ENCODE assay signal across 24 cellular contexts in the genomic region with DNA sequence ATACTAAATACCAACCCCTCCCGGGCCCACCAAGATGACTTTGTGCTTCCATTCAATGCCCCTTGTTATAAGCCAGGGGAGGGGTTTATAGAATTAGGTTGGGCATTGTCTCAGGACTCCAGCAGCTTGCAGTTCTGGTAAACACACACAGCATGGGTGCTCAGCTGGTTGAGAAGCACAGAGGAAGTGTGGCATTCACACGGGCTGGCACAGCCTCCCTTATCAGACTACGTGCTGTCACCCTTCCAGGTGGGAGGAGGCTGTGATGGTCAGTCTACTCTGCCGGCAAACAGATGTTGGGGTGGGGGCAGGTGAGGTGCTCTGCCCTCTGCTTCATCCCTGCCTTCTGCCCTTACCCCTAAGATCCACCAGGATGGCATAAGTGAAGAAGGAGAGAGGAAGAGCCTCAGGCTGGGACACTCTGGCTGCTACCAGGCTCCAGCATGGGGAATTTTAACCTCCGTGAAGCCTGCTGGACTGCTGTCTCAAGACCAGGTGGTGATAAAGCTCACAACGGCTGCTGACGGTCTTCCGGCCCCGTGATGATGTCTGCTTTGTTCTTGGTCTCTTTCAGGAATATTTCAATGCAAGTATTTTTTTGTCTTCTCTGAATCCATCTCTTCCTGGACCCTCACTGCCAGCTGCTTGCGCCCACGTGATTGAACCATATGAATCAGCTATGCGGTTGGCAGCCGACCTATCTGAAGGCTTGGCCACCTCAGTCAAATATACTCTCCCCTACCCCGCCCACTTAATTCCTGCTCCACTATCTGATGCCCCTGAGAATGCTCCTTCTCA. TPM values are rescaled to one million over a fixed set of nuclear protein-coding genes. Genes with fewer than 3 reads are reported as not detected.
DNase-seq lines count a peak whose midpoint lies in the region; ATAC-seq and TF ChIP-seq lines count a peak whose summit lies in the region.
"Had no signal": no experiment of that assay in that cellular context is flagged by ENCODE, and none has a peak within 500 bp of the region (broad histone marks: within the 10 kb centered on the region; RNA-seq: fewer than 3 reads in every experiment).

No MANE protein-coding gene starts in this region.

- H3K4me3 ChIP-seq in LNCaP clone FGC (ENCODE audit: low read depth, low read length) (no peak overlapping the region), endodermal cell (ENCODE audit: low read length) (peak overlapping the region; percentile 9)
- H3K4me3 ChIP-seq: GM12878, left lung had no signal

- CTCF ChIA-PET in activated CD8-positive, alpha-beta memory T cell treated with anti-CD3 and anti-CD28 coated beads, Interleukin-2, amount 10 ng/mL, durations not matched to agents 7 days and 5 days (lab: Charles Lee), result no interaction called here

- H3K4me1 ChIP-seq in endodermal cell (ENCODE audit: control insufficient read depth, insufficient read depth, low read length), result peaks cover 18% of the 10 kb centered on the region
- H3K4me1 ChIP-seq: left lung, parathyroid adenoma had no signal

- TF ChIP-seq CTCF in LNCaP clone FGC (IDR thresholded peaks at IDR 0.05; ENCODE audit: control insufficient read depth, extremely low read depth, insufficient read depth), result no peak
- no peak for TF ChIP-seq CTCF in endodermal cell (conservative IDR thresholded peaks at IDR 0.05)

- H3K9me3 ChIP-seq in endodermal cell (ENCODE audit: control insufficient read depth, low read length), result no peaks in the 10 kb centered on the region
- H3K9me3 ChIP-seq: left lung had no signal

- H3K9me3 Mint-ChIP-seq in endodermal cell, result no peaks in the 10 kb centered on the region
- no peaks in the 10 kb centered on the region for H3K9me3 Mint-ChIP-seq in activated CD8-positive, alpha-beta memory T cell treated with anti-CD3 and anti-CD28 coated beads, Interleukin-2, amount 10 ng/mL, durations not matched to agents 7 days and 5 days (ENCODE audit: low read depth)
- H3K9me3 Mint-ChIP-seq: activated CD4-positive, alpha-beta T cell treated with anti-CD3 and anti-CD28 coated beads, Interleukin-2, amount 10 ng/mL, durations not matched to agents 24 days and 14 days; effector memory CD8-positive, alpha-beta T cell had no signal

- no peak for ATAC-seq in activated CD8-positive, alpha-beta memory T cell treated with anti-CD3 and anti-CD28 coated beads, Interleukin-2, amount 10 ng/mL, durations not matched to agents 7 days and 5 days
- ATAC-seq in HG03520 (IDR thresholded peaks at IDR 0.05; ENCODE audit: unreplicated experiment), result no peak
- ATAC-seq: effector memory CD8-positive, alpha-beta T cell; GM12878; HCT116; left lung had no signal

- no peaks in the 10 kb centered on the region for H3K36me3 Mint-ChIP-seq in endodermal cell (ENCODE audit: low read depth)
- no peaks in the 10 kb centered on the region for H3K36me3 Mint-ChIP-seq in activated CD8-positive, alpha-beta memory T cell treated with anti-CD3 and anti-CD28 coated beads, Interleukin-2, amount 10 ng/mL, durations not matched to agents 7 days and 5 days

- H3K27me3 Mint-ChIP-seq in endodermal cell (ENCODE audit: insufficient read depth), result peaks cover 28% of the 10 kb centered on the region
- H3K27me3 Mint-ChIP-seq in activated CD8-positive, alpha-beta memory T cell treated with anti-CD3 and anti-CD28 coated beads, Interleukin-2, amount 10 ng/mL, durations not matched to agents 7 days and 5 days, result peaks cover 73% of the 10 kb centered on the region

- peaks cover 46% of the 10 kb centered on the region for H3K4me1 Mint-ChIP-seq in endodermal cell
- peaks cover 6% of the 10 kb centered on the region for H3K4me1 Mint-ChIP-seq in activated CD8-positive, alpha-beta memory T cell treated with anti-CD3 and anti-CD28 coated beads, Interleukin-2, amount 10 ng/mL, durations not matched to agents 7 days and 5 days

- WGBS in endodermal cell (ENCODE audit: insufficient coverage in 1 of 2, insufficient read length in 1 of 2), 2 experiments, result 70 to 76% methylated on average over 4 to 14 of the region's 14 CpGs

- H3K27ac ChIP-seq in endodermal cell (ENCODE audit: low read depth, low read length), result no peak overlapping the region
- H3K27ac ChIP-seq: left lung, parathyroid adenoma, RWPE1 had no signal

- peaks cover 35% of the 10 kb centered on the region for H3K27me3 ChIP-seq in endodermal cell (ENCODE audit: control insufficient read depth, insufficient read depth, low read length, poor library complexity, severe bottlenecking)

- H3K4me3 Mint-ChIP-seq in endodermal cell, result peak overlapping the region; percentile 6
- H3K4me3 Mint-ChIP-seq in activated CD8-positive, alpha-beta memory T cell treated with anti-CD3 and anti-CD28 coated beads, Interleukin-2, amount 10 ng/mL, durations not matched to agents 7 days and 5 days, result no peak overlapping the region
- H3K4me3 Mint-ChIP-seq: activated CD4-positive, alpha-beta T cell treated with anti-CD3 and anti-CD28 coated beads, Interleukin-2, amount 10 ng/mL, durations not matched to agents 24 days and 14 days; effector memory CD8-positive, alpha-beta T cell had no signal

- no peaks in the 10 kb centered on the region for H3K36me3 ChIP-seq in endodermal cell (ENCODE audit: control insufficient read depth, insufficient read depth, low read length)
- H3K36me3 ChIP-seq: left lung had no signal

- peak overlapping the region; percentile 28 for H3K27ac Mint-ChIP-seq in endodermal cell
- no peak overlapping the region for H3K27ac Mint-ChIP-seq in activated CD8-positive, alpha-beta memory T cell treated with anti-CD3 and anti-CD28 coated beads, Interleukin-2, amount 10 ng/mL, durations not matched to agents 7 days and 5 days
- H3K27ac Mint-ChIP-seq: activated CD4-positive, alpha-beta T cell treated with anti-CD3 and anti-CD28 coated beads, Interleukin-2, amount 10 ng/mL, durations not matched to agents 24 days and 14 days; effector memory CD8-positive, alpha-beta T cell had no signal

- no peak overlapping the region for H3K9ac ChIP-seq in endodermal cell (ENCODE audit: extremely low read depth, low read length, poor library complexity, severe bottlenecking)
- H3K9ac ChIP-seq: parathyroid adenoma had no signal

- peak; percentile 92 for DNase-seq in COR-L47 (lab: John Stamatoyannopoulos, UW)
- peak; percentile 19 for DNase-seq in LNCaP clone FGC (ENCODE audit: low read depth)
- peak; percentile 90 for DNase-seq in NCI-H69 (lab: John Stamatoyannopoulos, UW)
- peak; percentile 79 for DNase-seq in endodermal cell
- no peak for DNase-seq in activated CD8-positive, alpha-beta memory T cell treated with anti-CD3 and anti-CD28 coated beads, Interleukin-2, amount 10 ng/mL, durations not matched to agents 7 days and 5 days
- no peak for DNase-seq in MV-4-11 (lab: John Stamatoyannopoulos, UW)
- DNase-seq in stimulated activated CD4-positive, alpha-beta T cell treated with anti-CD3 and anti-CD28 coated beads, Interleukin-4, amount 100 ng/mL, for 24 hours, result no peak
- DNase-seq: activated CD4-positive, alpha-beta T cell treated with anti-CD3 and anti-CD28 coated beads, Interleukin-2, amount 10 ng/mL, durations not matched to agents 24 days and 14 days; activated gamma-delta T cell treated with Interleukin-2 at 50 U/mL for 16 hours; aorta; effector memory CD8-positive, alpha-beta T cell; GDM1; Kasumi-1; left lung; NCI-H1694; small intestine; stimulated activated CD4-positive, alpha-beta T cell treated with anti-CD3 and anti-CD28 coated beads, Interleukin-4, amount 100 ng/mL, for 1 hour; SW 1271 had no signal

RNA-seq across cellular contexts. Expression of a gene that starts 14.8 kb away (rescaled TPM):
- under 1 TPM in 1 of 2 donors, not detected in 1; 0.07 TPM for total RNA-seq in endodermal cell
- polyA plus RNA-seq in endodermal cell (2013, experiment 1 of 2), result 0.32 TPM
- polyA plus RNA-seq in endodermal cell (2013, experiment 2 of 2), result 0.21 TPM
- total RNA-seq in activated CD8-positive, alpha-beta memory T cell treated with anti-CD3 and anti-CD28 coated beads, Interleukin-2, amount 10 ng/mL, durations not matched to agents 7 days and 5 days, result not detected
- total RNA-seq: GM12878, HT-29 had no signal
- polyA plus RNA-seq: GM12878 had no signal

RNA-seq across cellular contexts. Expression of a gene that starts 23.2 kb away (rescaled TPM):
- not detected for total RNA-seq in endodermal cell
- polyA plus RNA-seq in endodermal cell (2013, experiment 1 of 2), result not detected
- not detected for polyA plus RNA-seq in endodermal cell (2013, experiment 2 of 2)
- not detected for total RNA-seq in activated CD8-positive, alpha-beta memory T cell treated with anti-CD3 and anti-CD28 coated beads, Interleukin-2, amount 10 ng/mL, durations not matched to agents 7 days and 5 days
- total RNA-seq: activated CD4-positive, alpha-beta T cell treated with anti-CD3 and anti-CD28 coated beads, Interleukin-2, amount 10 ng/mL, durations not matched to agents 24 days and 14 days; aorta; HT-29; left lung had no signal
- polyA plus RNA-seq: aorta, small intestine had no signal

Comparison
In these comparisons a context has a peak if more than half of its experiments do, and no peak if none do; other contexts are left out.
1. DNase-seq: peak in COR-L47 (single experiment), LNCaP clone FGC (single experiment), NCI-H69 (single experiment) and endodermal cell (single experiment); none in activated CD8-positive, alpha-beta memory T cell treated with anti-CD3 and anti-CD28 coated beads, Interleukin-2, amount 10 ng/mL, durations not matched to agents 7 days and 5 days (single experiment), MV-4-11 (single experiment) and stimulated activated CD4-positive, alpha-beta T cell treated with anti-CD3 and anti-CD28 coated beads, Interleukin-4, amount 100 ng/mL, for 24 hours (single experiment).